8 cellular contexts compared by ENCODE assay signal in genomic region chr17:29390856-29391631, GRCh38. TPM values are rescaled to one million over a fixed set of nuclear protein-coding genes. Genes with fewer than 3 reads are reported as not detected.
DNase-seq lines count a peak whose midpoint lies in the region; ATAC-seq and TF ChIP-seq lines count a peak whose summit lies in the region.

No MANE protein-coding gene starts in this region.

- H3K36me3 ChIP-seq in colonic mucosa (no peaks in the 10 kb centered on the region), right lobe of liver (no peaks in the 10 kb centered on the region), subcutaneous abdominal adipose tissue (ENCODE audit: control insufficient read depth in 5 of 5, insufficient read depth in 5 of 5, low read length in 5 of 5) (no peaks in the 10 kb centered on the region)

- H3K4me1 ChIP-seq in colonic mucosa (no peaks in the 10 kb centered on the region), right lobe of liver (peaks cover 0 to 23% (median 3%) of the 10 kb centered on the region in 4 donors), subcutaneous abdominal adipose tissue (ENCODE audit: control insufficient read depth in 5 of 5, insufficient read depth in 5 of 5, low read length in 5 of 5) (peaks cover 0 to 37% (median 32%) of the 10 kb centered on the region in 5 donors)

- no peaks in the 10 kb centered on the region for H3K27me3 ChIP-seq in HL-60 (ENCODE audit: insufficient read depth, poor library complexity, severe bottlenecking)
- H3K27me3 ChIP-seq in colonic mucosa, result no peaks in the 10 kb centered on the region
- H3K27me3 ChIP-seq in right lobe of liver, result no peaks in the 10 kb centered on the region
- no peaks in the 10 kb centered on the region for H3K27me3 ChIP-seq in subcutaneous abdominal adipose tissue (ENCODE audit: control insufficient read depth in 5 of 5, insufficient read depth in 4 of 5, low read length in 5 of 5)

- intact Hi-C loops in Right ventricle myocardium inferior (cut with DNase I), result loop anchor here (5.0 kb wide), 1 partner anchor 71 kb away; no protein-coding TSS in a partner anchor
- intact Hi-C loops in cardiac septum (cut with DNase I), result loop anchor here (10.0 kb wide), 1 partner anchor 174 kb away; the partner anchor contains the start of genes ABHD15 and TP53I13
- intact Hi-C loops in colonic mucosa (cut with DNase I), result no loop called here
- intact Hi-C loops in right lobe of liver (cut with DNase I), result no loop called here

- H3K4me3 ChIP-seq in HL-60 (replicated peaks; ENCODE audit: insufficient read depth, low read length) (peak overlapping the region; percentile 98), colonic mucosa (peak overlapping the region; percentile 94), right lobe of liver (peak overlapping the region; percentile 98), subcutaneous abdominal adipose tissue (ENCODE audit: low read depth in 1 of 5, low read length in 5 of 5) (peak overlapping the region; percentile 92 to 100 (median 96))

- H3K27ac ChIP-seq in HL-60 (replicated peaks) (peak overlapping the region; percentile 89), colonic mucosa (peak overlapping the region; percentile 98), right lobe of liver (peak overlapping the region; percentile 86 to 96 (median 94)), subcutaneous abdominal adipose tissue (ENCODE audit: low read depth, low read length) (peak overlapping the region; percentile 90)

- 0% methylated on average over 21 of the region's 28 CpGs for whole genome bisulfite sequencing in right lobe of liver (ENCODE audit: insufficient coverage, low coverage, low lambda C conversion rate, missing lambda C conversion rate)

- no peak for TF ChIP-seq POLR2A in right lobe of liver (IDR thresholded peaks at IDR 0.05)

- no peak for TF ChIP-seq CTCF in HL-60 (IDR thresholded peaks at IDR 0.05; ENCODE audit: insufficient read depth, low read length)
- TF ChIP-seq CTCF in colonic mucosa (IDR thresholded peaks at IDR 0.05), result no peak
- no peak for TF ChIP-seq CTCF in right lobe of liver (IDR thresholded peaks at IDR 0.05)

- H3K9ac ChIP-seq in colonic mucosa (ENCODE audit: low read depth in 2 of 2, low read length in 2 of 2) (peak overlapping the region; percentile 78 to 92), subcutaneous abdominal adipose tissue (ENCODE audit: low read length in 5 of 5) (peak overlapping the region; percentile 65 to 97 (median 91))

- H3K9me3 ChIP-seq in colonic mucosa (no peaks in the 10 kb centered on the region), right lobe of liver (no peaks in the 10 kb centered on the region), subcutaneous abdominal adipose tissue (ENCODE audit: control insufficient read depth in 5 of 5, low read length in 5 of 5) (no peaks in the 10 kb centered on the region)

- ATAC-seq in Right ventricle myocardium inferior (peak; percentile 14), right lobe of liver (peak; percentile 15 to 34 (median 18))

- DNase-seq in Right ventricle myocardium inferior (ENCODE audit: missing footprints), result no peak
- DNase-seq in cardiac septum (ENCODE audit: low spot score), result no peak
- DNase-seq in HL-60 (ENCODE audit: low read depth in 1 of 2, low spot score in 1 of 2), result peak in 1 of 2 experiments; percentile 73
- DNase-seq in SKM-1 (lab: John Stamatoyannopoulos, UW; ENCODE audit: unreplicated experiment), result peak; percentile 67
- DNase-seq in colonic mucosa, result peak; percentile 37
- DNase-seq in right lobe of liver, result peak; percentile 33 to 58 (median 50)
- no peak for DNase-seq in kidney glomerular epithelial cell (lab: John Stamatoyannopoulos, UW)

RNA-seq across cellular contexts. Expression of gene TAOK1, which starts 0.9 kb away (rescaled TPM):
- total RNA-seq in Right ventricle myocardium inferior (45.1 TPM), cardiac septum (64.8 TPM), colonic mucosa (10 to 100 TPM; 42.1 to 57.1 TPM), right lobe of liver (10 to 100 TPM; 17.1 to 37.1 (median 21.1) TPM)

Comparison
In these comparisons a context has a peak if more than half of its experiments do, and no peak if none do; other contexts are left out.
1. DNase-seq: peak in SKM-1 (single experiment), colonic mucosa (single experiment) and right lobe of liver (3 of 3); none in Right ventricle myocardium inferior (single experiment), cardiac septum (single experiment) and kidney glomerular epithelial cell (single experiment).
2. intact Hi-C loops: an anchor here in Right ventricle myocardium inferior (5.0 kb wide) and cardiac septum (10.0 kb wide); none called in colonic mucosa and right lobe of liver.
3. Peak in every context shown above with its lines, with median percentiles within 50 percentile points of each other: H3K27ac ChIP-seq and H3K4me3 ChIP-seq.